In the genomic region with DNA sequence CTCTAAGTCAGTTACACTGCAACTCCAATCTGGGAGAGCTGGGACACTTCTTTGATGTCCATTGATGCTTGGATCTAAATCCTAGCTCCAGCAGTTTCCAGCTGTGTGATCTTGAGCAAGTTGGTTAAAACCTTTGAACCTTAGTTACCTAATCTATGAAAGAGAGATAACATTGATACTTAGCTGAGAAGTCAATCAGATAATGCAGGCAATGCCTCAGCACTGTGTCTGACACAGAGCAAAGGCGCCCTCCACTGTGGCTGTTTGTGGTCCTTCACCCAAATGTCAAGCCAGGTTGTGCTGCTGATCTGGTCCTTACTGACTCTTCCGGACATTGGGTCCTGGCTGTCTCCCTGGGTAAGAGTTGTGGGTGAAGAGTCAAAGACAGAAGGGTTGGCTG, we compare ENCODE assay signal across 27 cellular contexts. TPM values are rescaled to one million over a fixed set of nuclear protein-coding genes. Genes with fewer than 3 reads are reported as not detected.
"Had no signal": no experiment of that assay in that cellular context is flagged by ENCODE, and none has a peak within 500 bp of the region (broad histone marks: within the 10 kb centered on the region; RNA-seq: fewer than 3 reads in every experiment).

No MANE protein-coding gene starts in this region.

- H3K27me3 ChIP-seq: neutrophil, ovary had no signal

- H3K36me3 ChIP-seq: left ventricle myocardium inferior, neutrophil, ovary, prostate gland, tibial artery had no signal

- H3K27ac ChIP-seq: foreskin keratinocyte, left ventricle myocardium inferior, neutrophil, ovary, prostate gland, tibial artery had no signal

- DNase-seq: activated CD4-positive, alpha-beta T cell treated with anti-CD3 and anti-CD28 coated beads, Interleukin-2, amount 10 ng/mL, durations not matched to agents 24 days and 14 days; activated CD8-positive, alpha-beta memory T cell treated with anti-CD3 and anti-CD28 coated beads, Interleukin-2, amount 10 ng/mL, durations not matched to agents 7 days and 5 days; activated CD8-positive, alpha-beta T cell treated with anti-CD3 and anti-CD28 coated beads for 36 hours; activated effector memory CD4-positive, alpha-beta T cell treated with anti-CD3 and anti-CD28 coated beads, Interleukin-2, amount 50 U/mL, for 16 hours; activated T-cell treated with anti-CD3 and anti-CD28 coated beads for 4 hours; aorta; foreskin keratinocyte; left ventricle myocardium inferior; midbrain; natural killer cell; ovary; stimulated activated CD4-positive, alpha-beta T cell treated with anti-CD3 and anti-CD28 coated beads, Interleukin-12 subunit alpha, Interleukin-12 subunit beta, amount 100 ng/mL, for 4 hours; stimulated activated naive CD8-positive, alpha-beta T cell treated with anti-CD3 and anti-CD28 coated beads, Interleukin-15, amount 100 ng/mL, for 72 hours; tibial artery had no signal

- H3K4me1 ChIP-seq: foreskin keratinocyte, left ventricle myocardium inferior, prostate gland, tibial artery had no signal

- H3K4me3 ChIP-seq: left ventricle myocardium inferior, ovary, prostate gland, tibial artery had no signal

- ATAC-seq: activated CD4-positive, CD25-positive, alpha-beta regulatory T cell treated with anti-CD3 and anti-CD28 coated beads, Interleukin-2, amount 50 U/mL, for 24 hours; activated CD8-positive, alpha-beta memory T cell treated with anti-CD3 and anti-CD28 coated beads, Interleukin-2, amount 10 ng/mL, durations not matched to agents 7 days and 5 days; activated CD8-positive, alpha-beta T cell treated with anti-CD3 and anti-CD28 coated beads for 36 hours; foreskin keratinocyte; natural killer cell; stimulated activated effector memory CD8-positive, alpha-beta T cell treated with anti-CD3 and anti-CD28 coated beads, Interleukin-12 subunit alpha, Interleukin-12 subunit beta, amount 100 ng/mL, for 72 hours; stimulated activated naive CD8-positive, alpha-beta T cell treated with anti-CD3 and anti-CD28 coated beads, Interleukin-15, amount 100 ng/mL, for 72 hours had no signal

- H3K9me3 ChIP-seq: left ventricle myocardium inferior, neutrophil, ovary, prostate gland, tibial artery had no signal

RNA-seq across cellular contexts. Expression of gene DNTT, which starts 20.2 kb away (rescaled TPM):
- total RNA-seq: activated CD4-positive, alpha-beta T cell treated with anti-CD3 and anti-CD28 coated beads, Interleukin-2, amount 10 ng/mL, durations not matched to agents 24 days and 14 days; activated CD8-positive, alpha-beta memory T cell treated with anti-CD3 and anti-CD28 coated beads, Interleukin-2, amount 10 ng/mL, durations not matched to agents 7 days and 5 days; activated CD8-positive, alpha-beta T cell treated with anti-CD3 and anti-CD28 coated beads for 36 hours; aorta; cardiac septum; chondrocyte; foreskin keratinocyte; glomerular endothelial cell; kidney epithelial cell; left ventricle myocardium inferior; lung microvascular endothelial cell; natural killer cell; ovary; prostate gland; T-helper 2 cell treated with Interferon-gamma antibody and Interleukin-4, amounts not matched to agents 100 ng/mL and 5 ng/mL, for 36 hours; urinary bladder had no signal
- polyA plus RNA-seq: adipose tissue, aorta, esophagus, foreskin keratinocyte, ovary, urinary bladder had no signal

RNA-seq across cellular contexts. Expression of gene OPALIN, which starts 34.4 kb away (rescaled TPM):
- total RNA-seq: activated CD4-positive, alpha-beta T cell treated with anti-CD3 and anti-CD28 coated beads, Interleukin-2, amount 10 ng/mL, durations not matched to agents 24 days and 14 days; activated CD8-positive, alpha-beta memory T cell treated with anti-CD3 and anti-CD28 coated beads, Interleukin-2, amount 10 ng/mL, durations not matched to agents 7 days and 5 days; activated CD8-positive, alpha-beta T cell treated with anti-CD3 and anti-CD28 coated beads for 36 hours; aorta; cardiac septum; chondrocyte; foreskin keratinocyte; glomerular endothelial cell; kidney epithelial cell; left ventricle myocardium inferior; lung microvascular endothelial cell; natural killer cell; ovary; T-helper 2 cell treated with Interferon-gamma antibody and Interleukin-4, amounts not matched to agents 100 ng/mL and 5 ng/mL, for 36 hours; urinary bladder had no signal
- polyA plus RNA-seq: adipose tissue, aorta, esophagus, foreskin keratinocyte, urinary bladder had no signal

RNA-seq across cellular contexts. Expression of gene BLNK, which starts 53.1 kb away (rescaled TPM):
- total RNA-seq: activated CD4-positive, alpha-beta T cell treated with anti-CD3 and anti-CD28 coated beads, Interleukin-2, amount 10 ng/mL, durations not matched to agents 24 days and 14 days; activated CD8-positive, alpha-beta memory T cell treated with anti-CD3 and anti-CD28 coated beads, Interleukin-2, amount 10 ng/mL, durations not matched to agents 7 days and 5 days; chondrocyte; foreskin keratinocyte; glomerular endothelial cell; lung microvascular endothelial cell; T-helper 2 cell treated with Interferon-gamma antibody and Interleukin-4, amounts not matched to agents 100 ng/mL and 5 ng/mL, for 36 hours had no signal
